In the genomic region with DNA sequence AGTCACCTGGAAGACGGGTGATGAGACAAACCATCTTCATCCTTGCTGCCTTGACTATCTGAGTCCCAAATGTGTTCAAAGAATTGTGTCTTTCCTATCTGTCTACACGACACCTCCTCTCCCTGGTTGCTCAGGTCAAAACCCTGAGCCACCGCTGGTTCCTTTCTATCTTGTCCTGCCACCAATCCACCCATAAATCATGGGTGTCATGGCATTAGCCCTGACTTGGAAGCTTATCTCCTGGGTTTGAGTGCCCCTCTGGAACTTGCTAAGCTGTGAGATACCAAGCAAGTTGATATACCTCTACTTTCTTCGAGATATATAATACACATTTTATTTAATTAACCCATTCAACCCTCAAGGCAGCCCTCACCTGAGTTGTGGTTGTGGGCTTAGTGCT, we compare ENCODE assay signal across 9 cellular contexts. TPM values are rescaled to one million over a fixed set of nuclear protein-coding genes. Genes with fewer than 3 reads are reported as not detected.
"Had no signal": no experiment of that assay in that cellular context is flagged by ENCODE, and none has a peak within 500 bp of the region (broad histone marks: within the 10 kb centered on the region; RNA-seq: fewer than 3 reads in every experiment).

No MANE protein-coding gene starts in this region.

- H3K4me1 ChIP-seq: HAP-1 had no signal

- DNase-seq: H7, HFFc6 had no signal

- H3K27ac ChIP-seq: HL-60 had no signal

- FAIRE-seq: HepG2 had no signal

- H2AFZ ChIP-seq: GM23338 had no signal

- H3K36me3 ChIP-seq: HAP-1 had no signal

- H3K4me3 ChIP-seq: GM23338, HAP-1 had no signal

- H3K9me3 ChIP-seq: HAP-1 had no signal

RNA-seq across cellular contexts. Expression of gene ASCL4, which starts 57.9 kb away (rescaled TPM):
- total RNA-seq: GM23338, H4, H7, HepG2, HFFc6, HT1080 had no signal
- polyA plus RNA-seq: GM23338, HepG2, IgD-negative memory B cell had no signal
